Comparison of ENCODE assay signal across 9 cellular contexts in the genomic region with DNA sequence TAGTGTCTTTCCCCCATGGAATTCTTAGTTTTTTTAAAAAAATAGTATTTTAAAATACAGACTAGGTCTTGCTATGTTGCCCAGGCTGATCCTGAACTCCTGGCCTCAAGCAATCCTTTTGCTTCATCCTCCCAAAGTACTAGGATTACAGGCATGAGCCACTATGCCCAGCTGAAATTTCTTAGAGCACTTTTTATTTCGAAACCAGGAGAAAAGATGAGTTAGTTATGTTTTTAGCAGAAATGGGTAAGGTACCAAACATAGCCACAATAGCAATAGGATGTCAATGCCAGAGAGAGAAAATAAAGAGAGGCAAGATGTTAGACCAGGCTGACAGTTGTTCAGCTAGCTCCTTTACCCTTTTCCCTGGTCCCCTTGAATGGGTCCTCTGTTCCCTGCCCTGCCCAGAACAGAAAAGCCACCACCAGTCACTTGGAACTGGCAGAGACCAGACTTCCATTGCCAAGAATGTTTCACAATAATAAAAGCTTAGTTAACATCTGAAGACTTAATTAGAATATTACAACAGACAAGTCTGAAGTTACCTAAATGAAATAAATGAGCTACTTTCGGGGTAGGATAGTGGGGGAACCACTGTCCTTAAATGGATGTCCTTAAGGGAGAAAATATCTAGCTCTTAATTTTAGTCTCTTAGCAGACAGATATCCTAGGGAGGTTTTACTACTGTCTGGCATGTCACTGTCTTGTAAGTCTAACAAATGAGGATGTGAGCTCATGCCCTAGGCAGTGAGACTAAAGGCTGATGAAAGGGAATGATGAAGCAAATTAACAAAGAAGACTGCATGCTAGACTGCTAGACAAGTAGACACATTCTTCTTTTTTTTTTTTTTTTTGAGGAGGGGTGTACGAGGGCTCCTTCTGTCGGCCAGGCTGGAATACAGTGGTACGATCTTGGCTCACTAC. TPM values are rescaled to one million over a fixed set of nuclear protein-coding genes. Genes with fewer than 3 reads are reported as not detected.
DNase-seq lines count a peak whose midpoint lies in the region; ATAC-seq and TF ChIP-seq lines count a peak whose summit lies in the region.
"Had no signal": no experiment of that assay in that cellular context is flagged by ENCODE, and none has a peak within 500 bp of the region (broad histone marks: within the 10 kb centered on the region; RNA-seq: fewer than 3 reads in every experiment).

No MANE protein-coding gene starts in this region.

- H3K27ac ChIP-seq in lung (ENCODE audit: low read depth in 1 of 2, low read length in 1 of 2) = peak overlapping the region; percentile 13 to 56
- H3K27ac ChIP-seq: colonic mucosa had no signal

- no peak overlapping the region for H3K4me3 ChIP-seq in cardiac fibroblast (replicated peaks in 1 of 2; ENCODE audit: low read depth in 2 of 2, low read length in 2 of 2)
- no peak overlapping the region for H3K4me3 ChIP-seq in lung
- H3K4me3 ChIP-seq: colonic mucosa had no signal

- H3K36me3 ChIP-seq in lung (ENCODE audit: control insufficient read depth in 2 of 2, insufficient read depth in 2 of 2, low read length in 2 of 2) = no peaks in the 10 kb centered on the region
- H3K36me3 ChIP-seq: colonic mucosa had no signal

- no peaks in the 10 kb centered on the region for H3K9me3 ChIP-seq in lung (ENCODE audit: control insufficient read depth in 2 of 2, insufficient read depth in 1 of 2, low read length in 1 of 2)
- H3K9me3 ChIP-seq: colonic mucosa had no signal

- TF ChIP-seq CTCF in cardiac fibroblast (IDR thresholded peaks at IDR 0.05; ENCODE audit: low read depth, low read length) (no peak), lung (IDR thresholded peaks at IDR 0.05; ENCODE audit: control extremely low read depth, extremely low read depth) (no peak)

- peak; percentile 81 for ATAC-seq in Right ventricle myocardium inferior
- peak; percentile 67 for ATAC-seq in lung (ENCODE audit: insufficient read depth, low FRiP score)
- ATAC-seq in GM21737 (IDR thresholded peaks at IDR 0.05; ENCODE audit: unreplicated experiment) = no peak
- no peak for ATAC-seq in GM19395 (IDR thresholded peaks at IDR 0.05; ENCODE audit: unreplicated experiment)
- ATAC-seq in GM21717 (IDR thresholded peaks at IDR 0.05; ENCODE audit: unreplicated experiment) = no peak

- WGBS in lung, 2 donors = 29 to 72% methylated on average over 5 of the region's 5 CpGs

- H3K27me3 ChIP-seq in lung (ENCODE audit: control insufficient read depth, insufficient read depth) = no peaks in the 10 kb centered on the region
- H3K27me3 ChIP-seq: colonic mucosa had no signal

- intact Hi-C loops in Right ventricle myocardium inferior (cut with DNase I) (no loop called here), cardiac septum (cut with DNase I) (no loop called here)

- no peak for DNase-seq in Right ventricle myocardium inferior (ENCODE audit: missing footprints)
- no peak for DNase-seq in cardiac septum (ENCODE audit: low spot score)
- DNase-seq in cardiac fibroblast (ENCODE audit: low read depth in 2 of 2) = peak; percentile 51 to 79
- no peak for DNase-seq in lung (ENCODE audit: low spot score)
- no peak for DNase-seq in activated T-cell treated with anti-CD3 and anti-CD28 coated beads, Interleukin-2, amount 50 U/mL, for 1 hour
- DNase-seq: colonic mucosa had no signal

- peaks cover 2 to 10% of the 10 kb centered on the region in 2 donors for H3K4me1 ChIP-seq in lung (ENCODE audit: control insufficient read depth in 2 of 2, insufficient read depth in 2 of 2, low read length in 2 of 2)
- H3K4me1 ChIP-seq: colonic mucosa had no signal

RNA-seq across cellular contexts. Expression of a gene that starts 54.2 kb away (rescaled TPM):
- total RNA-seq in Right ventricle myocardium inferior = 8.5 TPM
- total RNA-seq in cardiac septum = 14.1 TPM
- 10 to 100 TPM; 22.6 to 27.8 TPM for total RNA-seq in lung
- 10 to 100 TPM in 1 of 2 donors, 1 to 10 TPM in 1; 3.3 to 10.1 TPM for polyA plus RNA-seq in lung

Comparison
In these comparisons a context has a peak if more than half of its experiments do, and no peak if none do; other contexts are left out.
1. ATAC-seq: peak in Right ventricle myocardium inferior (single experiment) and lung (single experiment); none in GM21737 (single experiment), GM19395 (single experiment) and GM21717 (single experiment).
2. DNase-seq: peak in cardiac fibroblast (2 of 2); none in Right ventricle myocardium inferior (single experiment), cardiac septum (single experiment), lung (single experiment) and activated T-cell treated with anti-CD3 and anti-CD28 coated beads, Interleukin-2, amount 50 U/mL, for 1 hour (single experiment).